Comparison of ENCODE assay signal across 1 cellular context in the genomic region with DNA sequence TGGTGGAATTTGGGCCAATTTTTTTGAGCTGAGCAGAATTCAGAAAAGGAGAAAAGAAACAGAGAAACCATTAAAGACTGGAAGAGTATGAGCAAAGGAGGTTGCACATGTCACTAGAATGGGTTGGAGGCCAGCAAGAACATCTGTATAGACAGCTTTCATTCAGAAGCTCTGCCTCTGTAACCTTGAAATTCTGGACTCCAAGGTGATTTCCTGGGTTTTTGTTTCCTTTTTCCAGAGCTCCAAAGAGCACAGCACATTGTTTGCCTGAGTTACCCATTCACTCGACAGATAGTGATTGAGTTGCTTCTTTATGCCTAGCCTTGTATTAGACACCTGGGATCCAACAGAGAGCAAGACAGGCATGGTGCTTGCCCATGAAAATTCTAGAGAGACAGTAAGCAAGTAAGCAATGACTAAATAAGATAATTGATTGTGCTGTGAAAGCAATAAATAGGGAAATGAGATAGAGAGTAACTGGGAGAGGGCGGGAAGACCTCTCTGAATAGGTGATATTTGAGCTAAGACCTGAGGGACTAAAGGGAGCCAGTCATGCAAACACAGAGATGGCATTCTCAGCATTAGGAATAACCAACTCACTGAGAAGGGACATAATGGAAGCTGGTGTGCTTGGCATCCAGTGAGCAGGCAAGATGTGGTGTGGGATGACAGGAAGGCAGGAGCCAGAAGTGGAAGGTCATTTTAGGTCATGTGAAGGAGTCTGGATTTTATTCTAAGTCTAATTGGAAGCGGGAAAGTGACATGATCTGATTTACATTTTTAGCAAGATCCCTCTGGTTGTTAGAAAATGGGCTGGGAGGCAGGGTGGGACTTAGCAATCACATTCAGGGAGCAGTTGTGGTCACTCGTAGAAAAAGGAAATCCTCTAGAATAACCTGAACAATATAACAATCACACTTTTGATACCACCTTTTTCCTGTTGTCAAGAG.
TF ChIP-seq lines count a peak whose summit lies in the region.

No MANE protein-coding gene starts in this region.

TF ChIP-seq in HepG2, 621 proteins besides CTCF, POLR2A, EP300 and RAD21 (continued from another document and continues in another):
- TF ChIP-seq, protein P1, sequence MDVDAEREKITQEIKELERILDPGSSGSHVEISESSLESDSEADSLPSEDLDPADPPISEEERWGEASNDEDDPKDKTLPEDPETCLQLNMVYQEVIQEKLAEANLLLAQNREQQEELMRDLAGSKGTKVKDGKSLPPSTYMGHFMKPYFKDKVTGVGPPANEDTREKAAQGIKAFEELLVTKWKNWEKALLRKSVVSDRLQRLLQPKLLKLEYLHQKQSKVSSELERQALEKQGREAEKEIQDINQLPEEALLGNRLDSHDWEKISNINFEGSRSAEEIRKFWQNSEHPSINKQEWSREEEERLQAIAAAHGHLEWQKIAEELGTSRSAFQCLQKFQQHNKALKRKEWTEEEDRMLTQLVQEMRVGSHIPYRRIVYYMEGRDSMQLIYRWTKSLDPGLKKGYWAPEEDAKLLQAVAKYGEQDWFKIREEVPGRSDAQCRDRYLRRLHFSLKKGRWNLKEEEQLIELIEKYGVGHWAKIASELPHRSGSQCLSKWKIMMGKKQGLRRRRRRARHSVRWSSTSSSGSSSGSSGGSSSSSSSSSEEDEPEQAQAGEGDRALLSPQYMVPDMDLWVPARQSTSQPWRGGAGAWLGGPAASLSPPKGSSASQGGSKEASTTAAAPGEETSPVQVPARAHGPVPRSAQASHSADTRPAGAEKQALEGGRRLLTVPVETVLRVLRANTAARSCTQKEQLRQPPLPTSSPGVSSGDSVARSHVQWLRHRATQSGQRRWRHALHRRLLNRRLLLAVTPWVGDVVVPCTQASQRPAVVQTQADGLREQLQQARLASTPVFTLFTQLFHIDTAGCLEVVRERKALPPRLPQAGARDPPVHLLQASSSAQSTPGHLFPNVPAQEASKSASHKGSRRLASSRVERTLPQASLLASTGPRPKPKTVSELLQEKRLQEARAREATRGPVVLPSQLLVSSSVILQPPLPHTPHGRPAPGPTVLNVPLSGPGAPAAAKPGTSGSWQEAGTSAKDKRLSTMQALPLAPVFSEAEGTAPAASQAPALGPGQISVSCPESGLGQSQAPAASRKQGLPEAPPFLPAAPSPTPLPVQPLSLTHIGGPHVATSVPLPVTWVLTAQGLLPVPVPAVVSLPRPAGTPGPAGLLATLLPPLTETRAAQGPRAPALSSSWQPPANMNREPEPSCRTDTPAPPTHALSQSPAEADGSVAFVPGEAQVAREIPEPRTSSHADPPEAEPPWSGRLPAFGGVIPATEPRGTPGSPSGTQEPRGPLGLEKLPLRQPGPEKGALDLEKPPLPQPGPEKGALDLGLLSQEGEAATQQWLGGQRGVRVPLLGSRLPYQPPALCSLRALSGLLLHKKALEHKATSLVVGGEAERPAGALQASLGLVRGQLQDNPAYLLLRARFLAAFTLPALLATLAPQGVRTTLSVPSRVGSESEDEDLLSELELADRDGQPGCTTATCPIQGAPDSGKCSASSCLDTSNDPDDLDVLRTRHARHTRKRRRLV (CRISPR knock-in tag; IDR thresholded peaks at IDR 0.05), result no peak
- no peak for TF ChIP-seq CBX1 (IDR thresholded peaks at IDR 0.05; ENCODE audit: low read depth)
- 0 out of 2 replicates have a peak, but pooled peaks have one; percentile 69 for TF ChIP-seq GZF1 (CRISPR knock-in tag; IDR thresholded peaks at IDR 0.05)
- TF ChIP-seq, protein P2, sequence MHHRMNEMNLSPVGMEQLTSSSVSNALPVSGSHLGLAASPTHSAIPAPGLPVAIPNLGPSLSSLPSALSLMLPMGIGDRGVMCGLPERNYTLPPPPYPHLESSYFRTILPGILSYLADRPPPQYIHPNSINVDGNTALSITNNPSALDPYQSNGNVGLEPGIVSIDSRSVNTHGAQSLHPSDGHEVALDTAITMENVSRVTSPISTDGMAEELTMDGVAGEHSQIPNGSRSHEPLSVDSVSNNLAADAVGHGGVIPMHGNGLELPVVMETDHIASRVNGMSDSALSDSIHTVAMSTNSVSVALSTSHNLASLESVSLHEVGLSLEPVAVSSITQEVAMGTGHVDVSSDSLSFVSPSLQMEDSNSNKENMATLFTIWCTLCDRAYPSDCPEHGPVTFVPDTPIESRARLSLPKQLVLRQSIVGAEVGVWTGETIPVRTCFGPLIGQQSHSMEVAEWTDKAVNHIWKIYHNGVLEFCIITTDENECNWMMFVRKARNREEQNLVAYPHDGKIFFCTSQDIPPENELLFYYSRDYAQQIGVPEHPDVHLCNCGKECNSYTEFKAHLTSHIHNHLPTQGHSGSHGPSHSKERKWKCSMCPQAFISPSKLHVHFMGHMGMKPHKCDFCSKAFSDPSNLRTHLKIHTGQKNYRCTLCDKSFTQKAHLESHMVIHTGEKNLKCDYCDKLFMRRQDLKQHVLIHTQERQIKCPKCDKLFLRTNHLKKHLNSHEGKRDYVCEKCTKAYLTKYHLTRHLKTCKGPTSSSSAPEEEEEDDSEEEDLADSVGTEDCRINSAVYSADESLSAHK (CRISPR knock-in tag; IDR thresholded peaks at IDR 0.05; ENCODE audit: borderline replicate concordance), result no peak
- TF ChIP-seq NCOA2 (CRISPR knock-in tag; IDR thresholded peaks at IDR 0.05), result peak; percentile 73
- TF ChIP-seq HNRNPH1 (optimal IDR thresholded peaks at IDR 0.05; ENCODE audit: low read depth, low read length), result no peak
- TF ChIP-seq TBP (CRISPR knock-in tag; IDR thresholded peaks at IDR 0.05), result no peak
- no peak for TF ChIP-seq PLRG1 (conservative IDR thresholded peaks at IDR 0.05)
- no peak; the same call in 1 of the 2 replicates for TF ChIP-seq ZNF652 (CRISPR knock-in tag; IDR thresholded peaks at IDR 0.05; ENCODE audit: borderline replicate concordance, low read depth)
- TF ChIP-seq, protein P3, sequence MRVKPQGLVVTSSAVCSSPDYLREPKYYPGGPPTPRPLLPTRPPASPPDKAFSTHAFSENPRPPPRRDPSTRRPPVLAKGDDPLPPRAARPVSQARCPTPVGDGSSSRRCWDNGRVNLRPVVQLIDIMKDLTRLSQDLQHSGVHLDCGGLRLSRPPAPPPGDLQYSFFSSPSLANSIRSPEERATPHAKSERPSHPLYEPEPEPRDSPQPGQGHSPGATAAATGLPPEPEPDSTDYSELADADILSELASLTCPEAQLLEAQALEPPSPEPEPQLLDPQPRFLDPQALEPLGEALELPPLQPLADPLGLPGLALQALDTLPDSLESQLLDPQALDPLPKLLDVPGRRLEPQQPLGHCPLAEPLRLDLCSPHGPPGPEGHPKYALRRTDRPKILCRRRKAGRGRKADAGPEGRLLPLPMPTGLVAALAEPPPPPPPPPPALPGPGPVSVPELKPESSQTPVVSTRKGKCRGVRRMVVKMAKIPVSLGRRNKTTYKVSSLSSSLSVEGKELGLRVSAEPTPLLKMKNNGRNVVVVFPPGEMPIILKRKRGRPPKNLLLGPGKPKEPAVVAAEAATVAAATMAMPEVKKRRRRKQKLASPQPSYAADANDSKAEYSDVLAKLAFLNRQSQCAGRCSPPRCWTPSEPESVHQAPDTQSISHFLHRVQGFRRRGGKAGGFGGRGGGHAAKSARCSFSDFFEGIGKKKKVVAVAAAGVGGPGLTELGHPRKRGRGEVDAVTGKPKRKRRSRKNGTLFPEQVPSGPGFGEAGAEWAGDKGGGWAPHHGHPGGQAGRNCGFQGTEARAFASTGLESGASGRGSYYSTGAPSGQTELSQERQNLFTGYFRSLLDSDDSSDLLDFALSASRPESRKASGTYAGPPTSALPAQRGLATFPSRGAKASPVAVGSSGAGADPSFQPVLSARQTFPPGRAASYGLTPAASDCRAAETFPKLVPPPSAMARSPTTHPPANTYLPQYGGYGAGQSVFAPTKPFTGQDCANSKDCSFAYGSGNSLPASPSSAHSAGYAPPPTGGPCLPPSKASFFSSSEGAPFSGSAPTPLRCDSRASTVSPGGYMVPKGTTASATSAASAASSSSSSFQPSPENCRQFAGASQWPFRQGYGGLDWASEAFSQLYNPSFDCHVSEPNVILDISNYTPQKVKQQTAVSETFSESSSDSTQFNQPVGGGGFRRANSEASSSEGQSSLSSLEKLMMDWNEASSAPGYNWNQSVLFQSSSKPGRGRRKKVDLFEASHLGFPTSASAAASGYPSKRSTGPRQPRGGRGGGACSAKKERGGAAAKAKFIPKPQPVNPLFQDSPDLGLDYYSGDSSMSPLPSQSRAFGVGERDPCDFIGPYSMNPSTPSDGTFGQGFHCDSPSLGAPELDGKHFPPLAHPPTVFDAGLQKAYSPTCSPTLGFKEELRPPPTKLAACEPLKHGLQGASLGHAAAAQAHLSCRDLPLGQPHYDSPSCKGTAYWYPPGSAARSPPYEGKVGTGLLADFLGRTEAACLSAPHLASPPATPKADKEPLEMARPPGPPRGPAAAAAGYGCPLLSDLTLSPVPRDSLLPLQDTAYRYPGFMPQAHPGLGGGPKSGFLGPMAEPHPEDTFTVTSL (CRISPR knock-in tag; IDR thresholded peaks at IDR 0.05; ENCODE audit: borderline replicate concordance), result peak; percentile 89; the same call in 1 of the 2 replicates
- TF ChIP-seq ZNF121 (CRISPR knock-in tag; IDR thresholded peaks at IDR 0.05), result no peak
- TF ChIP-seq, protein P4, sequence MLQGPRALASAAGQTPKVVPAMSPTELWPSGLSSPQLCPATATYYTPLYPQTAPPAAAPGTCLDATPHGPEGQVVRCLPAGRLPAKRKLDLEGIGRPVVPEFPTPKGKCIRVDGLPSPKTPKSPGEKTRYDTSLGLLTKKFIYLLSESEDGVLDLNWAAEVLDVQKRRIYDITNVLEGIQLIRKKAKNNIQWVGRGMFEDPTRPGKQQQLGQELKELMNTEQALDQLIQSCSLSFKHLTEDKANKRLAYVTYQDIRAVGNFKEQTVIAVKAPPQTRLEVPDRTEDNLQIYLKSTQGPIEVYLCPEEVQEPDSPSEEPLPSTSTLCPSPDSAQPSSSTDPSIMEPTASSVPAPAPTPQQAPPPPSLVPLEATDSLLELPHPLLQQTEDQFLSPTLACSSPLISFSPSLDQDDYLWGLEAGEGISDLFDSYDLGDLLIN (CRISPR knock-in tag; IDR thresholded peaks at IDR 0.05; ENCODE audit: borderline replicate concordance), result no peak
- TF ChIP-seq SNRNP70 (IDR thresholded peaks at IDR 0.05; ENCODE audit: low read depth, low read length), result no peak
- TF ChIP-seq ZNF598 (CRISPR knock-in tag; IDR thresholded peaks at IDR 0.05; ENCODE audit: borderline replicate concordance), result no peak
- TF ChIP-seq, protein P5, sequence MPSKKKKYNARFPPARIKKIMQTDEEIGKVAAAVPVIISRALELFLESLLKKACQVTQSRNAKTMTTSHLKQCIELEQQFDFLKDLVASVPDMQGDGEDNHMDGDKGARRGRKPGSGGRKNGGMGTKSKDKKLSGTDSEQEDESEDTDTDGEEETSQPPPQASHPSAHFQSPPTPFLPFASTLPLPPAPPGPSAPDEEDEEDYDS (CRISPR knock-in tag; IDR thresholded peaks at IDR 0.05), result peak; percentile 74; the same call in 1 of the 2 replicates
- no peak for TF ChIP-seq TCF7 (IDR thresholded peaks at IDR 0.05; ENCODE audit: low read depth)
- TF ChIP-seq ZNF235 (CRISPR knock-in tag; IDR thresholded peaks at IDR 0.05; ENCODE audit: borderline replicate concordance), result no peak
- TF ChIP-seq, protein P6, sequence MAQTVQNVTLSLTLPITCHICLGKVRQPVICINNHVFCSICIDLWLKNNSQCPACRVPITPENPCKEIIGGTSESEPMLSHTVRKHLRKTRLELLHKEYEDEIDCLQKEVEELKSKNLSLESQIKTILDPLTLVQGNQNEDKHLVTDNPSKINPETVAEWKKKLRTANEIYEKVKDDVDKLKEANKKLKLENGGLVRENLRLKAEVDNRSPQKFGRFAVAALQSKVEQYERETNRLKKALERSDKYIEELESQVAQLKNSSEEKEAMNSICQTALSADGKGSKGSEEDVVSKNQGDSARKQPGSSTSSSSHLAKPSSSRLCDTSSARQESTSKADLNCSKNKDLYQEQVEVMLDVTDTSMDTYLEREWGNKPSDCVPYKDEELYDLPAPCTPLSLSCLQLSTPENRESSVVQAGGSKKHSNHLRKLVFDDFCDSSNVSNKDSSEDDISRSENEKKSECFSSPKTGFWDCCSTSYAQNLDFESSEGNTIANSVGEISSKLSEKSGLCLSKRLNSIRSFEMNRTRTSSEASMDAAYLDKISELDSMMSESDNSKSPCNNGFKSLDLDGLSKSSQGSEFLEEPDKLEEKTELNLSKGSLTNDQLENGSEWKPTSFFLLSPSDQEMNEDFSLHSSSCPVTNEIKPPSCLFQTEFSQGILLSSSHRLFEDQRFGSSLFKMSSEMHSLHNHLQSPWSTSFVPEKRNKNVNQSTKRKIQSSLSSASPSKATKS (CRISPR knock-in tag; IDR thresholded peaks at IDR 0.05), result no peak
- TF ChIP-seq, protein P7, sequence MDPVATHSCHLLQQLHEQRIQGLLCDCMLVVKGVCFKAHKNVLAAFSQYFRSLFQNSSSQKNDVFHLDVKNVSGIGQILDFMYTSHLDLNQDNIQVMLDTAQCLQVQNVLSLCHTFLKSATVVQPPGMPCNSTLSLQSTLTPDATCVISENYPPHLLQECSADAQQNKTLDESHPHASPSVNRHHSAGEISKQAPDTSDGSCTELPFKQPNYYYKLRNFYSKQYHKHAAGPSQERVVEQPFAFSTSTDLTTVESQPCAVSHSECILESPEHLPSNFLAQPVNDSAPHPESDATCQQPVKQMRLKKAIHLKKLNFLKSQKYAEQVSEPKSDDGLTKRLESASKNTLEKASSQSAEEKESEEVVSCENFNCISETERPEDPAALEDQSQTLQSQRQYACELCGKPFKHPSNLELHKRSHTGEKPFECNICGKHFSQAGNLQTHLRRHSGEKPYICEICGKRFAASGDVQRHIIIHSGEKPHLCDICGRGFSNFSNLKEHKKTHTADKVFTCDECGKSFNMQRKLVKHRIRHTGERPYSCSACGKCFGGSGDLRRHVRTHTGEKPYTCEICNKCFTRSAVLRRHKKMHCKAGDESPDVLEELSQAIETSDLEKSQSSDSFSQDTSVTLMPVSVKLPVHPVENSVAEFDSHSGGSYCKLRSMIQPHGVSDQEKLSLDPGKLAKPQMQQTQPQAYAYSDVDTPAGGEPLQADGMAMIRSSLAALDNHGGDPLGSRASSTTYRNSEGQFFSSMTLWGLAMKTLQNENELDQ (CRISPR knock-in tag; IDR thresholded peaks at IDR 0.05; ENCODE audit: borderline replicate concordance), result no peak
- TF ChIP-seq ZNF747 (CRISPR knock-in tag; IDR thresholded peaks at IDR 0.05; ENCODE audit: borderline replicate concordance), result no peak
- TF ChIP-seq, protein P8, sequence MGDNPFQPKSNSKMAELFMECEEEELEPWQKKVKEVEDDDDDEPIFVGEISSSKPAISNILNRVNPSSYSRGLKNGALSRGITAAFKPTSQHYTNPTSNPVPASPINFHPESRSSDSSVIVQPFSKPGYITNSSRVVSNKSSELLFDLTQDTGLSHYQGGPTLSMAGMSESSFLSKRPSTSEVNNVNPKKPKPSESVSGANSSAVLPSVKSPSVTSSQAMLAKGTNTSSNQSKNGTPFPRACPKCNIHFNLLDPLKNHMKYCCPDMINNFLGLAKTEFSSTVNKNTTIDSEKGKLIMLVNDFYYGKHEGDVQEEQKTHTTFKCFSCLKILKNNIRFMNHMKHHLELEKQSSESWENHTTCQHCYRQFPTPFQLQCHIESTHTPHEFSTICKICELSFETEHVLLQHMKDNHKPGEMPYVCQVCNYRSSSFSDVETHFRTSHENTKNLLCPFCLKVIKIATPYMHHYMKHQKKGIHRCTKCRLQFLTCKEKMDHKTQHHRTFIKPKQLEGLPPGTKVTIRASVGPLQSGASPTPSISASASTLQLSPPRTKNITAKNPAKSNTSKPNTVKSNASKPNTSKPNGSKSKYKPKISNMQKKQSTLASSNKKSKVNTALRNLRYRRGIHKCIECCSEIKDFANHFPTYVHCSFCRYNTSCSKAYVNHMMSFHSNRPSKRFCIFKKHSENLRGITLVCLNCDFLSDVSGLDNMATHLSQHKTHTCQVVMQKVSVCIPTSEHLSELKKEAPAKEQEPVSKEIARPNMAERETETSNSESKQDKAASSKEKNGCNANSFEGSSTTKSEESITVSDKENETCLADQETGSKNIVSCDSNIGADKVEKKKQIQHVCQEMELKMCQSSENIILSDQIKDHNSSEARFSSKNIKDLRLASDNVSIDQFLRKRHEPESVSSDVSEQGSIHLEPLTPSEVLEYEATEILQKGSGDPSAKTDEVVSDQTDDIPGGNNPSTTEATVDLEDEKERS (CRISPR knock-in tag; IDR thresholded peaks at IDR 0.05), result no peak
- TF ChIP-seq WIZ (CRISPR knock-in tag; IDR thresholded peaks at IDR 0.05), result no peak
